ENCODE assay signal across 28 cellular contexts in the genomic region with DNA sequence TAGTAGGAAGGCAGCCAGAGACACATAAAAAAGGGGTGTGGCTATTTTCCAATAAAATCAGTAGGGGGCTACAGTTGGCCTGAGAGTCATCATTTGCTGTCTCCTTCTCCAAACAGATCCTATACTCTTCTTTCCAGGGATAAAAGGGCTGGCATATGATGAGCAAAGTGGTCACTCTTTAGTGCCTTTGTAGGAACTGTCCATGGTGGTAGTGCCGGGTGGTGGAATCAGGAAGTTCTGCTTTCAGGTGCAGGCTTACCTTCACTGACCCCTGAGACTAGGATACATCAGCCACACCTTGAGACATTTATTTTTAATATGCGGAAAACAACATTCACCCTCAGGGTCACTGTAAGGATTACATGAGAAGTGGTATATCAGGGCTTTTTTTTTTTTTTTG.
DNase-seq lines count a peak whose midpoint lies in the region; ATAC-seq, FAIRE-seq and TF ChIP-seq lines count a peak whose summit lies in the region.
"Had no signal": no experiment of that assay in that cellular context is flagged by ENCODE, and none has a peak within 500 bp of the region (broad histone marks: within the 10 kb centered on the region; RNA-seq: fewer than 3 reads in every experiment).

No MANE protein-coding gene starts in this region.

- no peaks in the 10 kb centered on the region for H3K9me3 ChIP-seq in A549
- no peaks in the 10 kb centered on the region for H3K9me3 ChIP-seq in CD8-positive, alpha-beta memory T cell (ENCODE audit: low read length)
- H3K9me3 ChIP-seq: heart left ventricle, left lung, tibial nerve had no signal

- 38% methylated on average over 2 of the region's 2 CpGs for WGBS in A549 (ENCODE audit: missing lambda C conversion rate)

- DNase-seq in A549 (ENCODE audit: low read depth in 1 of 2, low spot score in 1 of 2) (no peak), HEK293T (ENCODE audit: extremely low spot score) (peak; percentile 5), WTC11 (ENCODE audit: low spot score) (peak; percentile 21), kidney tubule cell (ENCODE audit: low spot score) (peak; percentile 5), T1000 (lab: John Stamatoyannopoulos, UW) (no peak), NCI-H2171 treated with DMSO at 0.1 percent for 48 hours (lab: John Stamatoyannopoulos, UW) (no peak)
- DNase-seq in effector CD8-positive, alpha-beta T cell (lab: John Stamatoyannopoulos, UW), result no peak
- DNase-seq in CD8-positive, alpha-beta memory T cell, result no peak
- DNase-seq: activated CD8-positive, alpha-beta T cell treated with anti-CD3 and anti-CD28 coated beads for 36 hours; activated naive CD4-positive, alpha-beta T cell treated with anti-CD3 and anti-CD28 coated beads, Interleukin-2, amount 50 U/mL, for 16 hours; amygdala; DMS79; effector memory CD8-positive, alpha-beta T cell; HCEC 1CT; heart left ventricle; left lung; midbrain; naive thymus-derived CD8-positive, alpha-beta T cell; NCI-H187; NCI-H2171; NCI-H526 treated with DMSO at 0.1 percent for 48 hours; RPMI8226; stimulated activated CD4-positive, alpha-beta T cell treated with anti-CD3 and anti-CD28 coated beads, Interleukin-2, amount 100 ng/mL, for 24 hours had no signal

- FAIRE-seq in A549 (lab: Jason Lieb, UNC), result no peak

- H3K4me3 Mint-ChIP-seq in WTC11, result no peak overlapping the region
- H3K4me3 Mint-ChIP-seq in CD8-positive, alpha-beta memory T cell, result no peak overlapping the region
- H3K4me3 Mint-ChIP-seq: activated CD8-positive, alpha-beta T cell treated with anti-CD3 and anti-CD28 coated beads for 36 hours; activated T-helper 17 cell treated with anti-CD3 and anti-CD28 coated beads, Interleukin-2, amount 50 U/mL, for 72 hours; effector memory CD8-positive, alpha-beta T cell; naive thymus-derived CD8-positive, alpha-beta T cell had no signal

- H3K36me3 Mint-ChIP-seq in WTC11, result no peaks in the 10 kb centered on the region
- H3K36me3 Mint-ChIP-seq in CD8-positive, alpha-beta memory T cell, result no peaks in the 10 kb centered on the region
- H3K36me3 Mint-ChIP-seq: naive thymus-derived CD8-positive, alpha-beta T cell had no signal

- no peak for TF ChIP-seq POLR2A in A549 (IDR thresholded peaks at IDR 0.05; ENCODE audit: low read length)

- no peak overlapping the region for H3K4me2 ChIP-seq in A549

- no peaks in the 10 kb centered on the region for H3K9me3 Mint-ChIP-seq in WTC11
- H3K9me3 Mint-ChIP-seq in CD8-positive, alpha-beta memory T cell, result peaks cover 0 to 15% (median 3%) of the 10 kb centered on the region in 5 donors
- H3K9me3 Mint-ChIP-seq: activated CD8-positive, alpha-beta T cell treated with anti-CD3 and anti-CD28 coated beads for 36 hours had no signal

- no peaks in the 10 kb centered on the region for H3K27me3 ChIP-seq in CD8-positive, alpha-beta memory T cell (ENCODE audit: insufficient read depth, low read length, poor library complexity, severe bottlenecking)
- H3K27me3 ChIP-seq: foreskin keratinocyte, heart left ventricle, left lung, tibial nerve had no signal

- no peaks in the 10 kb centered on the region; the same call in 1 of the 2 replicates for H3K27me3 Mint-ChIP-seq in WTC11 (ENCODE audit: low read depth)
- no peaks in the 10 kb centered on the region for H3K27me3 Mint-ChIP-seq in CD8-positive, alpha-beta memory T cell
- H3K27me3 Mint-ChIP-seq: activated CD8-positive, alpha-beta T cell treated with anti-CD3 and anti-CD28 coated beads for 36 hours; activated T-helper 17 cell treated with anti-CD3 and anti-CD28 coated beads, Interleukin-2, amount 50 U/mL, for 72 hours; effector memory CD8-positive, alpha-beta T cell had no signal

- H3K27ac ChIP-seq in A549, result no peak overlapping the region
- H3K27ac ChIP-seq in CD8-positive, alpha-beta memory T cell (ENCODE audit: low read depth, low read length), result no peak overlapping the region
- H3K27ac ChIP-seq: coronary artery, foreskin keratinocyte, heart left ventricle, left lung, skin epidermis, tibial nerve had no signal

- H3K4me1 Mint-ChIP-seq in WTC11, result peaks cover 12% of the 10 kb centered on the region
- no peaks in the 10 kb centered on the region for H3K4me1 Mint-ChIP-seq in CD8-positive, alpha-beta memory T cell
- H3K4me1 Mint-ChIP-seq: activated T-helper 17 cell treated with anti-CD3 and anti-CD28 coated beads, Interleukin-2, amount 50 U/mL, for 72 hours had no signal

- ATAC-seq in A549 (no peak), WTC11 (peak; percentile 78)
- ATAC-seq: activated CD8-positive, alpha-beta T cell treated with anti-CD3 and anti-CD28 coated beads for 36 hours; activated T-helper 17 cell treated with anti-CD3 and anti-CD28 coated beads, Interleukin-2, amount 50 U/mL, for 72 hours; effector memory CD8-positive, alpha-beta T cell; foreskin keratinocyte; heart left ventricle; left lung; naive thymus-derived CD8-positive, alpha-beta T cell had no signal

- no peak overlapping the region for H3K4me3 ChIP-seq in A549
- no peak overlapping the region for H3K4me3 ChIP-seq in CD8-positive, alpha-beta memory T cell (ENCODE audit: low read length)
- H3K4me3 ChIP-seq: coronary artery, heart left ventricle, left lung, skin epidermis, tibial nerve had no signal

- TF ChIP-seq RAD21 in A549 (conservative IDR thresholded peaks at IDR 0.05 in 1 of 2, IDR thresholded peaks at IDR 0.05 in 1 of 2), result no peak

- H3K36me3 ChIP-seq in CD8-positive, alpha-beta memory T cell (ENCODE audit: insufficient read depth, low read length), result no peaks in the 10 kb centered on the region
- H3K36me3 ChIP-seq: heart left ventricle, left lung, tibial nerve had no signal

- no peaks in the 10 kb centered on the region for H3K4me1 ChIP-seq in A549
- H3K4me1 ChIP-seq in CD8-positive, alpha-beta memory T cell (ENCODE audit: insufficient read depth, low read length), result no peaks in the 10 kb centered on the region
- H3K4me1 ChIP-seq: foreskin keratinocyte, heart left ventricle, left lung, tibial nerve had no signal

- no peak for TF ChIP-seq EP300 in A549 (IDR thresholded peaks at IDR 0.05)

- POLR2A ChIA-PET in A549 (lab: Yijun Ruan, JAX), result no interaction called here
- POLR2A ChIA-PET in HEK293T (lab: Yijun Ruan, JAX), result no interaction called here
- POLR2A ChIA-PET in WTC11 (lab: Charles Lee), result no interaction called here
- POLR2A ChIA-PET in CD8-positive, alpha-beta memory T cell (lab: Charles Lee), result no interaction called here

- CTCF ChIA-PET in A549 (lab: Yijun Ruan, JAX), result no interaction called here
- CTCF ChIA-PET in HEK293T (lab: Yijun Ruan, JAX), result no interaction called here
- CTCF ChIA-PET in WTC11 (lab: Charles Lee), result no interaction called here
- CTCF ChIA-PET in CD8-positive, alpha-beta memory T cell (lab: Charles Lee), result no interaction called here

- H3K27ac Mint-ChIP-seq in WTC11, result no peak overlapping the region
- no peak overlapping the region for H3K27ac Mint-ChIP-seq in CD8-positive, alpha-beta memory T cell
- H3K27ac Mint-ChIP-seq: activated CD8-positive, alpha-beta T cell treated with anti-CD3 and anti-CD28 coated beads for 36 hours; activated T-helper 17 cell treated with anti-CD3 and anti-CD28 coated beads, Interleukin-2, amount 50 U/mL, for 72 hours; effector memory CD8-positive, alpha-beta T cell; naive thymus-derived CD8-positive, alpha-beta T cell had no signal

- TF ChIP-seq CTCF in A549 (IDR thresholded peaks at IDR 0.05) (no peak), WTC11 (IDR thresholded peaks at IDR 0.05) (no peak)

TF ChIP-seq in HEK293T, 16 proteins besides CTCF, POLR2A, EP300 and RAD21 (continues in another document):
- no peak for TF ChIP-seq NFRKB (IDR thresholded peaks at IDR 0.05)
- TF ChIP-seq ARNT (IDR thresholded peaks at IDR 0.05), result no peak
- TF ChIP-seq ELF4 (IDR thresholded peaks at IDR 0.05), result no peak
- TF ChIP-seq FOXM1 (IDR thresholded peaks at IDR 0.05; ENCODE audit: borderline replicate concordance), result no peak
- no peak for TF ChIP-seq FOXK2 (IDR thresholded peaks at IDR 0.05)
- TF ChIP-seq ZNF384 (IDR thresholded peaks at IDR 0.05), result no peak
- no peak for TF ChIP-seq L3MBTL2 (conservative IDR thresholded peaks at IDR 0.05)
- TF ChIP-seq HDGF (IDR thresholded peaks at IDR 0.05; ENCODE audit: borderline replicate concordance), result no peak
- TF ChIP-seq, protein P1, sequence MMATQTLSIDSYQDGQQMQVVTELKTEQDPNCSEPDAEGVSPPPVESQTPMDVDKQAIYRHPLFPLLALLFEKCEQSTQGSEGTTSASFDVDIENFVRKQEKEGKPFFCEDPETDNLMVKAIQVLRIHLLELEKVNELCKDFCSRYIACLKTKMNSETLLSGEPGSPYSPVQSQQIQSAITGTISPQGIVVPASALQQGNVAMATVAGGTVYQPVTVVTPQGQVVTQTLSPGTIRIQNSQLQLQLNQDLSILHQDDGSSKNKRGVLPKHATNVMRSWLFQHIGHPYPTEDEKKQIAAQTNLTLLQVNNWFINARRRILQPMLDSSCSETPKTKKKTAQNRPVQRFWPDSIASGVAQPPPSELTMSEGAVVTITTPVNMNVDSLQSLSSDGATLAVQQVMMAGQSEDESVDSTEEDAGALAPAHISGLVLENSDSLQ (IDR thresholded peaks at IDR 0.05), result no peak
- no peak for TF ChIP-seq SP1 (IDR thresholded peaks at IDR 0.05)
- TF ChIP-seq TARDBP (IDR thresholded peaks at IDR 0.05), result no peak
- TF ChIP-seq SUZ12 (IDR thresholded peaks at IDR 0.05), result no peak
- TF ChIP-seq LEF1 (IDR thresholded peaks at IDR 0.05; ENCODE audit: borderline replicate concordance), result no peak

TF ChIP-seq in WTC11, 78 proteins besides CTCF, POLR2A, EP300 and RAD21 (continues in another document):
- TF ChIP-seq ZNF317 (CRISPR knock-in tag; IDR thresholded peaks at IDR 0.05; ENCODE audit: borderline replicate concordance, low read depth) (no peak), MYBL2 (CRISPR knock-in tag; IDR thresholded peaks at IDR 0.05) (no peak), JAZF1 (CRISPR knock-in tag; IDR thresholded peaks at IDR 0.05) (no peak)

Comparison
In these comparisons a context has a peak if more than half of its experiments do, and no peak if none do; other contexts are left out.
1. DNase-seq: peak in HEK293T (single experiment), WTC11 (single experiment) and kidney tubule cell (single experiment); none in A549 (0 of 2), T1000 (single experiment), NCI-H2171 treated with DMSO at 0.1 percent for 48 hours (single experiment), effector CD8-positive, alpha-beta T cell (single experiment) and CD8-positive, alpha-beta memory T cell (0 of 5).